In genomic region chrX:119427795-119428185, GRCh38 we compare ENCODE assay signal across 1 cellular context.
TF ChIP-seq lines count a peak whose summit lies in the region.

No MANE protein-coding gene starts in this region.

TF ChIP-seq in liver, 16 proteins besides CTCF, POLR2A, EP300 and RAD21 (continued from another document):
- TF ChIP-seq ZBTB33 (IDR thresholded peaks at IDR 0.05) (no peak), HNF4A (conservative IDR thresholded peaks at IDR 0.05) (no peak)
TF ChIP-seq in liver: peak in this region for 0.
